13 cellular contexts compared by ENCODE assay signal in genomic region chrX:40571164-40571563, GRCh38. TPM values are rescaled to one million over a fixed set of nuclear protein-coding genes. Genes with fewer than 3 reads are reported as not detected.
DNase-seq lines count a peak whose midpoint lies in the region; ATAC-seq and TF ChIP-seq lines count a peak whose summit lies in the region.
"Not testable (repeated sequence)": the region's sequence is repeated elsewhere in the genome, so short reads cannot be mapped to it uniquely, and the experiment has no call there.
"Had no signal": no experiment of that assay in that cellular context is flagged by ENCODE, and none has a peak within 500 bp of the region (broad histone marks: within the 10 kb centered on the region; RNA-seq: fewer than 3 reads in every experiment).

No MANE protein-coding gene starts in this region.

- not testable (repeated sequence) for H3K36me3 Mint-ChIP-seq in activated B cell treated with CpG ODN at 0.5 μM for 24 hours (ENCODE audit: low read depth); activated T-cell treated with anti-CD3 and anti-CD28 coated beads, Interleukin-2, amount 50 U/mL, for 24 hours (ENCODE audit: low read depth); activated naive CD8-positive, alpha-beta T cell treated with anti-CD3 and anti-CD28 coated beads, Interleukin-2, amount 50 U/mL, for 24 hours (ENCODE audit: low read depth); natural killer cell treated with Interleukin-12 subunit alpha and Interleukin-12 subunit beta and Interleukin-15 and Interleukin-18, amount 100 ng/mL, for 72 hours; stimulated activated effector memory CD8-positive, alpha-beta T cell treated with anti-CD3 and anti-CD28 coated beads, Interleukin-12 subunit alpha, Interleukin-12 subunit beta, amount 100 ng/mL, for 72 hours

- POLR2A ChIA-PET in activated B cell treated with CpG ODN at 0.5 μM for 24 hours (lab: Charles Lee), result interaction anchor here (1.4 kb wide), 1 partner anchor 10 kb away, joined by 12 read pairs; the partner anchor contains the start of gene ATP6AP2

- H3K27me3 ChIP-seq in BLaER1 treated with 17β-estradiol and CSF1 and Interleukin-3, amounts not matched to agents 10 nM and 100 nM, result peaks cover 0 to 15% (median 4%) of the 10 kb centered on the region in 11 experiments; a peak in 6 of 22 replicates
- H3K27me3 ChIP-seq in Karpas-422 (ENCODE audit: low read length), result not testable (repeated sequence)

- H3K27ac Mint-ChIP-seq in activated B cell treated with CpG ODN at 0.5 μM for 24 hours, result peak overlapping the region; percentile 77
- H3K27ac Mint-ChIP-seq in activated T-cell treated with anti-CD3 and anti-CD28 coated beads, Interleukin-2, amount 50 U/mL, for 24 hours, result peak overlapping the region; percentile 88
- peak overlapping the region; percentile 96 for H3K27ac Mint-ChIP-seq in activated naive CD8-positive, alpha-beta T cell treated with anti-CD3 and anti-CD28 coated beads, Interleukin-2, amount 50 U/mL, for 24 hours
- peak overlapping the region; percentile 65 to 78 for H3K27ac Mint-ChIP-seq in natural killer cell treated with Interleukin-12 subunit alpha and Interleukin-12 subunit beta and Interleukin-15 and Interleukin-18, amount 100 ng/mL, for 72 hours
- peak overlapping the region; percentile 85 for H3K27ac Mint-ChIP-seq in stimulated activated effector memory CD8-positive, alpha-beta T cell treated with anti-CD3 and anti-CD28 coated beads, Interleukin-12 subunit alpha, Interleukin-12 subunit beta, amount 100 ng/mL, for 72 hours

- H2AFZ ChIP-seq in Karpas-422 (ENCODE audit: low read length), result peak overlapping the region; percentile 79; the same call in 1 of the 2 replicates

- H3K4me1 ChIP-seq in BLaER1 treated with 17β-estradiol and CSF1 and Interleukin-3, amounts not matched to agents 10 nM and 100 nM, result peaks cover 9 to 29% (median 22%) of the 10 kb centered on the region in 10 experiments
- H3K4me1 ChIP-seq in Karpas-422 (ENCODE audit: low read length), result not testable (repeated sequence)

- H4K20me1 ChIP-seq in BLaER1 treated with 17β-estradiol and CSF1 and Interleukin-3, amounts not matched to agents 10 nM and 100 nM; Karpas-422 (ENCODE audit: insufficient read depth, low read depth, low read length): not testable (repeated sequence)

- peak overlapping the region; percentile 79 for H3K4me3 Mint-ChIP-seq in activated B cell treated with CpG ODN at 0.5 μM for 24 hours
- peak overlapping the region; percentile 58 for H3K4me3 Mint-ChIP-seq in activated T-cell treated with anti-CD3 and anti-CD28 coated beads, Interleukin-2, amount 50 U/mL, for 24 hours
- peak overlapping the region; percentile 72 for H3K4me3 Mint-ChIP-seq in activated naive CD8-positive, alpha-beta T cell treated with anti-CD3 and anti-CD28 coated beads, Interleukin-2, amount 50 U/mL, for 24 hours
- peak overlapping the region; percentile 82 for H3K4me3 Mint-ChIP-seq in natural killer cell treated with Interleukin-12 subunit alpha and Interleukin-12 subunit beta and Interleukin-15 and Interleukin-18, amount 100 ng/mL, for 72 hours
- peak overlapping the region; percentile 60 for H3K4me3 Mint-ChIP-seq in stimulated activated effector memory CD8-positive, alpha-beta T cell treated with anti-CD3 and anti-CD28 coated beads, Interleukin-12 subunit alpha, Interleukin-12 subunit beta, amount 100 ng/mL, for 72 hours

- TF ChIP-seq POLR2A in GM18505 (IDR thresholded peaks at IDR 0.05; ENCODE audit: borderline replicate concordance, extremely low read depth, insufficient read depth, insufficient read length), result peak; percentile 2

- not testable (repeated sequence) for H3K9me3 ChIP-seq in BLaER1 treated with 17β-estradiol and CSF1 and Interleukin-3, amounts not matched to agents 10 nM and 100 nM (replicated peaks in 1 of 11); Karpas-422 (ENCODE audit: low read length)

- H3K27ac ChIP-seq in BLaER1 treated with 17β-estradiol and CSF1 and Interleukin-3, amounts not matched to agents 10 nM and 100 nM, result peak overlapping the region in 10 of 11 experiments; percentile 53 to 77 (median 62); a peak in 19 of 22 replicates
- H3K27ac ChIP-seq in Karpas-422 (ENCODE audit: low read length), result not testable (repeated sequence)

- not testable (repeated sequence) for H3K27me3 Mint-ChIP-seq in activated B cell treated with CpG ODN at 0.5 μM for 24 hours; activated naive CD8-positive, alpha-beta T cell treated with anti-CD3 and anti-CD28 coated beads, Interleukin-2, amount 50 U/mL, for 24 hours
- H3K27me3 Mint-ChIP-seq in activated T-cell treated with anti-CD3 and anti-CD28 coated beads, Interleukin-2, amount 50 U/mL, for 24 hours, result peaks cover 60% of the 10 kb centered on the region
- H3K27me3 Mint-ChIP-seq in natural killer cell treated with Interleukin-12 subunit alpha and Interleukin-12 subunit beta and Interleukin-15 and Interleukin-18, amount 100 ng/mL, for 72 hours, result peaks cover 0 to 19% of the 10 kb centered on the region in 2 donors

- H3K36me3 ChIP-seq in BLaER1 treated with 17β-estradiol and CSF1 and Interleukin-3, amounts not matched to agents 10 nM and 100 nM; Karpas-422 (ENCODE audit: insufficient read depth, low read length): not testable (repeated sequence)

- H3K9me3 Mint-ChIP-seq in activated B cell treated with CpG ODN at 0.5 μM for 24 hours; activated T-cell treated with anti-CD3 and anti-CD28 coated beads, Interleukin-2, amount 50 U/mL, for 24 hours; activated naive CD8-positive, alpha-beta T cell treated with anti-CD3 and anti-CD28 coated beads, Interleukin-2, amount 50 U/mL, for 24 hours; natural killer cell treated with Interleukin-12 subunit alpha and Interleukin-12 subunit beta and Interleukin-15 and Interleukin-18, amount 100 ng/mL, for 72 hours; stimulated activated effector memory CD8-positive, alpha-beta T cell treated with anti-CD3 and anti-CD28 coated beads, Interleukin-12 subunit alpha, Interleukin-12 subunit beta, amount 100 ng/mL, for 72 hours: not testable (repeated sequence)

- peak overlapping the region in 9 of 10 experiments; percentile 5 to 48 (median 27); a peak in 9 of 20 replicates for H3K4me3 ChIP-seq in BLaER1 treated with 17β-estradiol and CSF1 and Interleukin-3, amounts not matched to agents 10 nM and 100 nM
- H3K4me3 ChIP-seq in Karpas-422 (ENCODE audit: low read length), result peak overlapping the region; percentile 30; the same call in 1 of the 2 replicates

- H3K9me2 ChIP-seq in Karpas-422 (replicated peaks; ENCODE audit: insufficient read depth, low read length), result not testable (repeated sequence)

- H3K4me1 Mint-ChIP-seq in activated B cell treated with CpG ODN at 0.5 μM for 24 hours, result peaks cover 19% of the 10 kb centered on the region
- H3K4me1 Mint-ChIP-seq in activated T-cell treated with anti-CD3 and anti-CD28 coated beads, Interleukin-2, amount 50 U/mL, for 24 hours (ENCODE audit: low read depth), result peaks cover 17% of the 10 kb centered on the region
- H3K4me1 Mint-ChIP-seq in activated naive CD8-positive, alpha-beta T cell treated with anti-CD3 and anti-CD28 coated beads, Interleukin-2, amount 50 U/mL, for 24 hours, result peaks cover 24% of the 10 kb centered on the region
- peaks cover 7 to 10% of the 10 kb centered on the region in 2 donors for H3K4me1 Mint-ChIP-seq in natural killer cell treated with Interleukin-12 subunit alpha and Interleukin-12 subunit beta and Interleukin-15 and Interleukin-18, amount 100 ng/mL, for 72 hours (ENCODE audit: low read depth in 2 of 2)
- not testable (repeated sequence) for H3K4me1 Mint-ChIP-seq in stimulated activated effector memory CD8-positive, alpha-beta T cell treated with anti-CD3 and anti-CD28 coated beads, Interleukin-12 subunit alpha, Interleukin-12 subunit beta, amount 100 ng/mL, for 72 hours

- DNase-seq in Karpas-422; activated B cell treated with CpG ODN at 0.5 μM for 24 hours; activated T-cell treated with anti-CD3 and anti-CD28 coated beads, Interleukin-2, amount 50 U/mL, for 24 hours; natural killer cell treated with Interleukin-12 subunit alpha and Interleukin-12 subunit beta and Interleukin-15 and Interleukin-18, amount 100 ng/mL, for 72 hours (ENCODE audit: low spot score); stimulated activated effector memory CD8-positive, alpha-beta T cell treated with anti-CD3 and anti-CD28 coated beads, Interleukin-12 subunit alpha, Interleukin-12 subunit beta, amount 100 ng/mL, for 72 hours (ENCODE audit: low spot score in 2 of 2): not testable (repeated sequence)
- peak; percentile 34 for DNase-seq in activated naive CD8-positive, alpha-beta T cell treated with anti-CD3 and anti-CD28 coated beads, Interleukin-2, amount 50 U/mL, for 24 hours

- intact Hi-C loops in activated B cell treated with CpG ODN at 0.5 μM for 24 hours (cut with micrococcal nuclease), result loop anchor here (2.0 kb wide), 1 partner anchor 26 kb away; no protein-coding TSS in a partner anchor

- peak overlapping the region in 9 of 11 experiments; percentile 14 to 62 (median 55); a peak in 15 of 22 replicates for H3K9ac ChIP-seq in BLaER1 treated with 17β-estradiol and CSF1 and Interleukin-3, amounts not matched to agents 10 nM and 100 nM
- H3K9ac ChIP-seq in Karpas-422 (ENCODE audit: low read length), result peak overlapping the region; percentile 48

- not testable (repeated sequence) for ATAC-seq in GM18505 (IDR thresholded peaks at IDR 0.05; ENCODE audit: unreplicated experiment); natural killer cell treated with Interleukin-12 subunit alpha and Interleukin-12 subunit beta and Interleukin-15 and Interleukin-18, amount 100 ng/mL, for 72 hours; stimulated activated effector memory CD8-positive, alpha-beta T cell treated with anti-CD3 and anti-CD28 coated beads, Interleukin-12 subunit alpha, Interleukin-12 subunit beta, amount 100 ng/mL, for 72 hours
- peak; percentile 25 for ATAC-seq in activated B cell treated with CpG ODN at 0.5 μM for 24 hours (ENCODE audit: low read depth)
- ATAC-seq in activated naive CD8-positive, alpha-beta T cell treated with anti-CD3 and anti-CD28 coated beads, Interleukin-2, amount 50 U/mL, for 24 hours, result peak; percentile 25

- CTCF ChIA-PET in activated B cell treated with CpG ODN at 0.5 μM for 24 hours (lab: Charles Lee), result interaction anchor here (1.0 to 1.6 kb wide), 2 partner anchors 27 to 32 kb away, joined by 5 to 6 read pairs; no protein-coding TSS in a partner anchor

- peak overlapping the region; percentile 61 to 82 (median 65) for H3K4me2 ChIP-seq in BLaER1 treated with 17β-estradiol and CSF1 and Interleukin-3, amounts not matched to agents 10 nM and 100 nM
- peak overlapping the region; percentile 41 for H3K4me2 ChIP-seq in Karpas-422 (ENCODE audit: low read depth, low read length, poor library complexity, severe bottlenecking)

- not testable (repeated sequence) for H3K79me2 ChIP-seq in Karpas-422 (ENCODE audit: low read length)

- TF ChIP-seq CTCF in activated B cell treated with CpG ODN at 0.5 μM for 24 hours (IDR thresholded peaks at IDR 0.05), result not testable (repeated sequence)

RNA-seq across cellular contexts. Expression of gene ATP6AP2, which starts 9.6 kb away (rescaled TPM):
- total RNA-seq in Karpas-422 (2014; rRNA removed; shearing (Covaris generic); ENCODE audit: low replicate concordance), result 42.0 and 86.1 TPM in 2 replicates
- total RNA-seq in activated B cell treated with CpG ODN at 0.5 μM for 24 hours, result 48.6 and 53.8 TPM in 2 replicates
- 10 to 100 TPM; 49.5 to 80.0 TPM for total RNA-seq in natural killer cell treated with Interleukin-12 subunit alpha and Interleukin-12 subunit beta and Interleukin-15 and Interleukin-18, amount 100 ng/mL, for 72 hours

RNA-seq across cellular contexts. Expression of gene MPC1L, which starts 52.1 kb away (rescaled TPM):
- not detected in 2 replicates for total RNA-seq in Karpas-422 (2014; rRNA removed; shearing (Covaris generic); ENCODE audit: low replicate concordance)
- not detected in 2 replicates for total RNA-seq in activated B cell treated with CpG ODN at 0.5 μM for 24 hours
- not detected for total RNA-seq in natural killer cell treated with Interleukin-12 subunit alpha and Interleukin-12 subunit beta and Interleukin-15 and Interleukin-18, amount 100 ng/mL, for 72 hours
- total RNA-seq: adrenal gland, Daoy, esophagus mucosa, M059J, osteoblast had no signal
